ENCODE assay signal across 8 cellular contexts in genomic region chr16:70289229-70290098, GRCh38. TPM values are rescaled to one million over a fixed set of nuclear protein-coding genes. Genes with fewer than 3 reads are reported as not detected.
DNase-seq lines count a peak whose midpoint lies in the region; ATAC-seq, FAIRE-seq and TF ChIP-seq lines count a peak whose summit lies in the region.

Gene AARS1 (minus strand): TSS chr16:70289506. CDS start chr16:70282763, 6,743 bp downstream.

- ATAC-seq in GM21526 (IDR thresholded peaks at IDR 0.05; ENCODE audit: low FRiP score, unreplicated experiment): peak; percentile 93

- H3K9me3 ChIP-seq in OCI-LY7 (ENCODE audit: low read length) (no peaks in the 10 kb centered on the region), mononuclear cell (ENCODE audit: low read depth, low read length) (no peaks in the 10 kb centered on the region)

- H3K4me2 ChIP-seq in OCI-LY7 (ENCODE audit: low read length): peak within 1 kb of the TSS; percentile 87

- H3K79me2 ChIP-seq in OCI-LY7 (ENCODE audit: insufficient read depth, low read depth, low read length): peaks cover 45% of the 10 kb centered on the region

- TSS peak; percentile 93 for BruUV-seq in OCI-LY7 (replicated peaks; lab: Mats Ljungman, UMichigan)

- CTCF ChIA-PET in OCI-LY7 (lab: Charles Lee; ENCODE audit: unreplicated experiment): interaction anchor here (1.1 to 1.2 kb wide), 2 partner anchors 9 to 22 kb away, joined by 4 to 5 read pairs; no protein-coding TSS in a partner anchor

- FAIRE-seq in D721Med (lab: Jason Lieb, UNC): no peak

- peaks cover 33% of the 10 kb centered on the region for H3K36me3 ChIP-seq in OCI-LY7 (ENCODE audit: insufficient read depth, low read length)

- H3K27ac ChIP-seq in OCI-LY7 (ENCODE audit: low read depth, low read length, poor library complexity, severe bottlenecking): peak within 1 kb of the TSS; percentile 85

- DNase-seq in D721Med (ENCODE audit: insufficient read length, low spot score): peak; percentile 48
- peak; percentile 97 for DNase-seq in HuH-7.5 (ENCODE audit: low spot score)
- peak; percentile 100 for DNase-seq in OCI-LY7 (ENCODE audit: low spot score)
- DNase-seq in activated T-cell treated with anti-CD3 and anti-CD28 coated beads for 24 hours (ENCODE audit: low read depth): peak; percentile 94
- DNase-seq in epidermal melanocyte (ENCODE audit: insufficient read length, low spot score): peak; percentile 97
- peak; percentile 75 to 84 for DNase-seq in stimulated activated CD8-positive, alpha-beta memory T cell treated with anti-CD3 and anti-CD28 coated beads, Interleukin-4, amount 100 ng/mL, for 1 hour (ENCODE audit: low read depth in 2 of 2, low spot score in 1 of 2)

- H3K4me1 ChIP-seq in OCI-LY7 (ENCODE audit: insufficient read depth, low read length, poor library complexity, severe bottlenecking): peaks cover 22% of the 10 kb centered on the region
- H3K4me1 ChIP-seq in mononuclear cell (ENCODE audit: insufficient read depth, low read length): peaks cover 15% of the 10 kb centered on the region

- TF ChIP-seq CTCF in D721Med (IDR thresholded peaks at IDR 0.05; ENCODE audit: insufficient read depth, missing control alignments) (no peak), OCI-LY7 (conservative IDR thresholded peaks at IDR 0.05; ENCODE audit: low read length) (no peak)

- no peaks in the 10 kb centered on the region for H3K9me2 ChIP-seq in OCI-LY7 (ENCODE audit: insufficient read depth, low read length)

- H3K4me3 ChIP-seq in OCI-LY7 (ENCODE audit: low read depth, low read length, poor library complexity, severe bottlenecking): peak within 1 kb of the TSS; percentile 83
- peak within 1 kb of the TSS; percentile 76 for H3K4me3 ChIP-seq in mononuclear cell (ENCODE audit: low read length)

- no peaks in the 10 kb centered on the region for H3K27me3 ChIP-seq in mononuclear cell (ENCODE audit: insufficient read depth, low read length)

- intact Hi-C loops in OCI-LY7 (cut with micrococcal nuclease; ENCODE audit: unreplicated experiment): loop anchor here (2.0 kb wide), 2 partner anchors 149 to 233 kb away; partner anchors contain the start of genes COG4, SF3B3 and ST3GAL2

- POLR2A ChIA-PET in OCI-LY7 (lab: Charles Lee): interaction anchor here (0.5 to 2.5 kb wide), 12 partner anchors 9 to 1604 kb away, joined by 3 to 27 read pairs (median 4); partner anchors contain the start of genes DDX19A, DDX19B, FCSK and NOB1

- H4K20me1 ChIP-seq in OCI-LY7 (ENCODE audit: insufficient read depth, low read length): no peaks in the 10 kb centered on the region

- H2AFZ ChIP-seq in OCI-LY7 (ENCODE audit: low read length): peak within 1 kb of the TSS; percentile 73

RNA-seq across cellular contexts. Expression of gene AARS1, which starts in this region (rescaled TPM):
- 182 and 185 TPM in 2 replicates for total RNA-seq in OCI-LY7 (2014; rRNA removed; shearing (Covaris generic))
- 259 and 272 TPM in 2 replicates for total RNA-seq in OCI-LY7 (2022)
- total RNA-seq in mononuclear cell: 8.8 TPM

Comparison
In these comparisons a context has a peak if more than half of its experiments do, and no peak if none do; other contexts are left out.
1. Peak in every context shown above with its lines: DNase-seq, ATAC-seq, H3K4me3 ChIP-seq and H3K27ac ChIP-seq.
2. RNA of gene AARS1 (total RNA-seq): 182 to 272 TPM in OCI-LY7; 8.8 TPM in mononuclear cell (single experiment); every median in the first group is over 10 times any median in the second.
3. DNase-seq: peak in every context shown above with its lines; median percentile 100 in OCI-LY7; 97 in HuH-7.5; 97 in epidermal melanocyte; 94 in activated T-cell treated with anti-CD3 and anti-CD28 coated beads for 24 hours; 80 in stimulated activated CD8-positive, alpha-beta memory T cell treated with anti-CD3 and anti-CD28 coated beads, Interleukin-4, amount 100 ng/mL, for 1 hour; 48 in D721Med.